1 cellular context compared by ENCODE assay signal in the genomic region with DNA sequence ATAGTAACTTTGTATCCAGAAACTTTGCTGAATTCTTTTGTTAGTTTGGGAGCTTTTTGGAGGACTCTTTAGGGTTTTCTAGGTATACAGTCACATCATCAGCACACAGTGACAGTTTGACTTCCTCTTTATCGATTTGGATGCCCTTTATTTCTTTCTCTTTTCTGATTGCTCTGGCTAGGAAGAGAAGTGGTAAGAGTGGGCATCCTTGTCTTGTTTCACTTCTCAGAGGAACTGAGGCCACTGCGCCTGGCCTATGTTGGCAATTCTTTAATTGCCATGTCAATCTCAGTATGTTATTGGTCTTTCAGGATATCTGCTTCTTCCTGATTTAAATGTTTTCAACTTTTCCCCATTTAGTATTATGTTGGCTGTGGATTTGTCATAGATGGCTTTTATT.
TF ChIP-seq lines count a peak whose summit lies in the region.

No MANE protein-coding gene starts in this region.

TF ChIP-seq in HepG2, 621 proteins besides CTCF, POLR2A, EP300 and RAD21:
- TF ChIP-seq KAT8 (CRISPR knock-in tag; IDR thresholded peaks at IDR 0.05) (no peak), MTERF4 (CRISPR knock-in tag; IDR thresholded peaks at IDR 0.05) (no peak), SUZ12 (IDR thresholded peaks at IDR 0.05; ENCODE audit: low read depth, low read length) (no peak), HOXD1 (CRISPR knock-in tag; IDR thresholded peaks at IDR 0.05) (no peak), ATF7 (IDR thresholded peaks at IDR 0.05) (no peak), ATF7 (CRISPR knock-in tag; IDR thresholded peaks at IDR 0.05) (no peak), SRSF4 (IDR thresholded peaks at IDR 0.05; ENCODE audit: low read depth, low read length, poor library complexity, severe bottlenecking) (no peak), TOE1 (CRISPR knock-in tag; IDR thresholded peaks at IDR 0.05) (no peak), ZEB1 (IDR thresholded peaks at IDR 0.05; ENCODE audit: insufficient replicate concordance, low read depth) (no peak), NCOA5 (CRISPR knock-in tag; IDR thresholded peaks at IDR 0.05) (no peak), RELA (CRISPR knock-in tag; IDR thresholded peaks at IDR 0.05) (no peak)
- TF ChIP-seq, protein P1, sequence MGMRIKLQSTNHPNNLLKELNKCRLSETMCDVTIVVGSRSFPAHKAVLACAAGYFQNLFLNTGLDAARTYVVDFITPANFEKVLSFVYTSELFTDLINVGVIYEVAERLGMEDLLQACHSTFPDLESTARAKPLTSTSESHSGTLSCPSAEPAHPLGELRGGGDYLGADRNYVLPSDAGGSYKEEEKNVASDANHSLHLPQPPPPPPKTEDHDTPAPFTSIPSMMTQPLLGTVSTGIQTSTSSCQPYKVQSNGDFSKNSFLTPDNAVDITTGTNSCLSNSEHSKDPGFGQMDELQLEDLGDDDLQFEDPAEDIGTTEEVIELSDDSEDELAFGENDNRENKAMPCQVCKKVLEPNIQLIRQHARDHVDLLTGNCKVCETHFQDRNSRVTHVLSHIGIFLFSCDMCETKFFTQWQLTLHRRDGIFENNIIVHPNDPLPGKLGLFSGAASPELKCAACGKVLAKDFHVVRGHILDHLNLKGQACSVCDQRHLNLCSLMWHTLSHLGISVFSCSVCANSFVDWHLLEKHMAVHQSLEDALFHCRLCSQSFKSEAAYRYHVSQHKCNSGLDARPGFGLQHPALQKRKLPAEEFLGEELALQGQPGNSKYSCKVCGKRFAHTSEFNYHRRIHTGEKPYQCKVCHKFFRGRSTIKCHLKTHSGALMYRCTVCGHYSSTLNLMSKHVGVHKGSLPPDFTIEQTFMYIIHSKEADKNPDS (CRISPR knock-in tag; IDR thresholded peaks at IDR 0.05), result no peak
- TF ChIP-seq, protein P2, sequence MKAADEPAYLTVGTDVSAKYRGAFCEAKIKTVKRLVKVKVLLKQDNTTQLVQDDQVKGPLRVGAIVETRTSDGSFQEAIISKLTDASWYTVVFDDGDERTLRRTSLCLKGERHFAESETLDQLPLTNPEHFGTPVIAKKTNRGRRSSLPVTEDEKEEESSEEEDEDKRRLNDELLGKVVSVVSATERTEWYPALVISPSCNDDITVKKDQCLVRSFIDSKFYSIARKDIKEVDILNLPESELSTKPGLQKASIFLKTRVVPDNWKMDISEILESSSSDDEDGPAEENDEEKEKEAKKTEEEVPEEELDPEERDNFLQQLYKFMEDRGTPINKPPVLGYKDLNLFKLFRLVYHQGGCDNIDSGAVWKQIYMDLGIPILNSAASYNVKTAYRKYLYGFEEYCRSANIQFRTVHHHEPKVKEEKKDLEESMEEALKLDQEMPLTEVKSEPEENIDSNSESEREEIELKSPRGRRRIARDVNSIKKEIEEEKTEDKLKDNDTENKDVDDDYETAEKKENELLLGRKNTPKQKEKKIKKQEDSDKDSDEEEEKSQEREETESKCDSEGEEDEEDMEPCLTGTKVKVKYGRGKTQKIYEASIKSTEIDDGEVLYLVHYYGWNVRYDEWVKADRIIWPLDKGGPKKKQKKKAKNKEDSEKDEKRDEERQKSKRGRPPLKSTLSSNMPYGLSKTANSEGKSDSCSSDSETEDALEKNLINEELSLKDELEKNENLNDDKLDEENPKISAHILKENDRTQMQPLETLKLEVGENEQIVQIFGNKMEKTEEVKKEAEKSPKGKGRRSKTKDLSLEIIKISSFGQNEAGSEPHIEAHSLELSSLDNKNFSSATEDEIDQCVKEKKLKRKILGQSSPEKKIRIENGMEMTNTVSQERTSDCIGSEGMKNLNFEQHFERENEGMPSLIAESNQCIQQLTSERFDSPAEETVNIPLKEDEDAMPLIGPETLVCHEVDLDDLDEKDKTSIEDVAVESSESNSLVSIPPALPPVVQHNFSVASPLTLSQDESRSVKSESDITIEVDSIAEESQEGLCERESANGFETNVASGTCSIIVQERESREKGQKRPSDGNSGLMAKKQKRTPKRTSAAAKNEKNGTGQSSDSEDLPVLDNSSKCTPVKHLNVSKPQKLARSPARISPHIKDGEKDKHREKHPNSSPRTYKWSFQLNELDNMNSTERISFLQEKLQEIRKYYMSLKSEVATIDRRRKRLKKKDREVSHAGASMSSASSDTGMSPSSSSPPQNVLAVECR (CRISPR knock-in tag; IDR thresholded peaks at IDR 0.05; ENCODE audit: borderline replicate concordance), result no peak
- TF ChIP-seq, protein P3, sequence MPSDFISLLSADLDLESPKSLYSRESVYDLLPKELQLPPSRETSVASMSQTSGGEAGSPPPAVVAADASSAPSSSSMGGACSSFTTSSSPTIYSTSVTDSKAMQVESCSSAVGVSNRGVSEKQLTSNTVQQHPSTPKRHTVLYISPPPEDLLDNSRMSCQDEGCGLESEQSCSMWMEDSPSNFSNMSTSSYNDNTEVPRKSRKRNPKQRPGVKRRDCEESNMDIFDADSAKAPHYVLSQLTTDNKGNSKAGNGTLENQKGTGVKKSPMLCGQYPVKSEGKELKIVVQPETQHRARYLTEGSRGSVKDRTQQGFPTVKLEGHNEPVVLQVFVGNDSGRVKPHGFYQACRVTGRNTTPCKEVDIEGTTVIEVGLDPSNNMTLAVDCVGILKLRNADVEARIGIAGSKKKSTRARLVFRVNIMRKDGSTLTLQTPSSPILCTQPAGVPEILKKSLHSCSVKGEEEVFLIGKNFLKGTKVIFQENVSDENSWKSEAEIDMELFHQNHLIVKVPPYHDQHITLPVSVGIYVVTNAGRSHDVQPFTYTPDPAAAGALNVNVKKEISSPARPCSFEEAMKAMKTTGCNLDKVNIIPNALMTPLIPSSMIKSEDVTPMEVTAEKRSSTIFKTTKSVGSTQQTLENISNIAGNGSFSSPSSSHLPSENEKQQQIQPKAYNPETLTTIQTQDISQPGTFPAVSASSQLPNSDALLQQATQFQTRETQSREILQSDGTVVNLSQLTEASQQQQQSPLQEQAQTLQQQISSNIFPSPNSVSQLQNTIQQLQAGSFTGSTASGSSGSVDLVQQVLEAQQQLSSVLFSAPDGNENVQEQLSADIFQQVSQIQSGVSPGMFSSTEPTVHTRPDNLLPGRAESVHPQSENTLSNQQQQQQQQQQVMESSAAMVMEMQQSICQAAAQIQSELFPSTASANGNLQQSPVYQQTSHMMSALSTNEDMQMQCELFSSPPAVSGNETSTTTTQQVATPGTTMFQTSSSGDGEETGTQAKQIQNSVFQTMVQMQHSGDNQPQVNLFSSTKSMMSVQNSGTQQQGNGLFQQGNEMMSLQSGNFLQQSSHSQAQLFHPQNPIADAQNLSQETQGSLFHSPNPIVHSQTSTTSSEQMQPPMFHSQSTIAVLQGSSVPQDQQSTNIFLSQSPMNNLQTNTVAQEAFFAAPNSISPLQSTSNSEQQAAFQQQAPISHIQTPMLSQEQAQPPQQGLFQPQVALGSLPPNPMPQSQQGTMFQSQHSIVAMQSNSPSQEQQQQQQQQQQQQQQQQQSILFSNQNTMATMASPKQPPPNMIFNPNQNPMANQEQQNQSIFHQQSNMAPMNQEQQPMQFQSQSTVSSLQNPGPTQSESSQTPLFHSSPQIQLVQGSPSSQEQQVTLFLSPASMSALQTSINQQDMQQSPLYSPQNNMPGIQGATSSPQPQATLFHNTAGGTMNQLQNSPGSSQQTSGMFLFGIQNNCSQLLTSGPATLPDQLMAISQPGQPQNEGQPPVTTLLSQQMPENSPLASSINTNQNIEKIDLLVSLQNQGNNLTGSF (CRISPR knock-in tag; IDR thresholded peaks at IDR 0.05), result no peak
- TF ChIP-seq, protein P4, sequence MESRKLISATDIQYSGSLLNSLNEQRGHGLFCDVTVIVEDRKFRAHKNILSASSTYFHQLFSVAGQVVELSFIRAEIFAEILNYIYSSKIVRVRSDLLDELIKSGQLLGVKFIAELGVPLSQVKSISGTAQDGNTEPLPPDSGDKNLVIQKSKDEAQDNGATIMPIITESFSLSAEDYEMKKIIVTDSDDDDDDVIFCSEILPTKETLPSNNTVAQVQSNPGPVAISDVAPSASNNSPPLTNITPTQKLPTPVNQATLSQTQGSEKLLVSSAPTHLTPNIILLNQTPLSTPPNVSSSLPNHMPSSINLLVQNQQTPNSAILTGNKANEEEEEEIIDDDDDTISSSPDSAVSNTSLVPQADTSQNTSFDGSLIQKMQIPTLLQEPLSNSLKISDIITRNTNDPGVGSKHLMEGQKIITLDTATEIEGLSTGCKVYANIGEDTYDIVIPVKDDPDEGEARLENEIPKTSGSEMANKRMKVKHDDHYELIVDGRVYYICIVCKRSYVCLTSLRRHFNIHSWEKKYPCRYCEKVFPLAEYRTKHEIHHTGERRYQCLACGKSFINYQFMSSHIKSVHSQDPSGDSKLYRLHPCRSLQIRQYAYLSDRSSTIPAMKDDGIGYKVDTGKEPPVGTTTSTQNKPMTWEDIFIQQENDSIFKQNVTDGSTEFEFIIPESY (CRISPR knock-in tag; IDR thresholded peaks at IDR 0.05), result no peak
